Comparison of ENCODE assay signal across 1 cellular context in genomic region chr20:51542894-51543788, GRCh38.
TF ChIP-seq lines count a peak whose summit lies in the region.

No MANE protein-coding gene starts in this region.

TF ChIP-seq in HepG2, 621 proteins besides CTCF, POLR2A, EP300 and RAD21 (continued from another document and continues in another):
- TF ChIP-seq ZBTB26 (CRISPR knock-in tag; IDR thresholded peaks at IDR 0.05; ENCODE audit: borderline replicate concordance) (no peak), MTA1 (CRISPR knock-in tag; IDR thresholded peaks at IDR 0.05; ENCODE audit: borderline replicate concordance) (no peak; the same call in 1 of the 2 replicates), DNMT1 (CRISPR knock-in tag; IDR thresholded peaks at IDR 0.05) (0 out of 2 replicates have a peak, but pooled peaks have one; percentile 46), ZNF512B (CRISPR knock-in tag; IDR thresholded peaks at IDR 0.05; ENCODE audit: borderline replicate concordance) (no peak), HOMEZ (CRISPR knock-in tag; IDR thresholded peaks at IDR 0.05; ENCODE audit: low read depth) (no peak), SNAPC5 (CRISPR knock-in tag; IDR thresholded peaks at IDR 0.05; ENCODE audit: borderline replicate concordance) (no peak), FOSL1 (CRISPR knock-in tag; IDR thresholded peaks at IDR 0.05; ENCODE audit: borderline replicate concordance) (no peak), NCOA5 (CRISPR knock-in tag; IDR thresholded peaks at IDR 0.05) (no peak), ARID5B (CRISPR knock-in tag; IDR thresholded peaks at IDR 0.05) (no peak), FOXO1 (CRISPR knock-in tag; IDR thresholded peaks at IDR 0.05) (no peak), PCBP1 (IDR thresholded peaks at IDR 0.05; ENCODE audit: borderline replicate concordance, low read depth, low read length) (no peak), SIX4 (CRISPR knock-in tag; IDR thresholded peaks at IDR 0.05) (no peak), YEATS4 (CRISPR knock-in tag; IDR thresholded peaks at IDR 0.05; ENCODE audit: borderline replicate concordance) (no peak), REST (IDR thresholded peaks at IDR 0.05; ENCODE audit: borderline replicate concordance in 1 of 2, low read depth in 1 of 2, low read length in 2 of 2) (no peak), ZC3H13 (CRISPR knock-in tag; IDR thresholded peaks at IDR 0.05) (no peak), ZNF235 (CRISPR knock-in tag; IDR thresholded peaks at IDR 0.05; ENCODE audit: borderline replicate concordance) (0 out of 2 replicates have a peak, but pooled peaks have one; percentile 9), HOXA7 (CRISPR knock-in tag; IDR thresholded peaks at IDR 0.05) (no peak), ZNF7 (CRISPR knock-in tag; IDR thresholded peaks at IDR 0.05) (no peak), SOX6 (IDR thresholded peaks at IDR 0.05) (no peak), SOX6 (CRISPR knock-in tag; IDR thresholded peaks at IDR 0.05) (no peak), ZNF121 (CRISPR knock-in tag; IDR thresholded peaks at IDR 0.05) (peak; percentile 98), IRF9 (CRISPR knock-in tag; IDR thresholded peaks at IDR 0.05; ENCODE audit: borderline replicate concordance) (no peak; the same call in 1 of the 2 replicates), PTBP1 (IDR thresholded peaks at IDR 0.05; ENCODE audit: low read depth, low read length, poor library complexity, severe bottlenecking) (peak; percentile 40), ZBTB7A (CRISPR knock-in tag; IDR thresholded peaks at IDR 0.05) (no peak), ZFP37 (CRISPR knock-in tag; IDR thresholded peaks at IDR 0.05; ENCODE audit: borderline replicate concordance) (no peak), ZNF160 (CRISPR knock-in tag; IDR thresholded peaks at IDR 0.05) (no peak), MXD3 (CRISPR knock-in tag; IDR thresholded peaks at IDR 0.05) (0 out of 2 replicates have a peak, but pooled peaks have one; percentile 9), RORA (CRISPR knock-in tag; IDR thresholded peaks at IDR 0.05) (no peak), HNRNPL (IDR thresholded peaks at IDR 0.05; ENCODE audit: low read depth, low read length) (0 out of 2 replicates have a peak, but pooled peaks have one; percentile 60), ZNF253 (CRISPR knock-in tag; IDR thresholded peaks at IDR 0.05; ENCODE audit: borderline replicate concordance) (no peak), HIC2 (CRISPR knock-in tag; IDR thresholded peaks at IDR 0.05; ENCODE audit: low read depth) (peak; percentile 34; the same call in 1 of the 2 replicates), ZUFSP (CRISPR knock-in tag; IDR thresholded peaks at IDR 0.05; ENCODE audit: borderline replicate concordance) (no peak), JARID2 (CRISPR knock-in tag; IDR thresholded peaks at IDR 0.05; ENCODE audit: insufficient replicate concordance) (no peak), MIER2 (CRISPR knock-in tag; IDR thresholded peaks at IDR 0.05) (no peak), EED (CRISPR knock-in tag; IDR thresholded peaks at IDR 0.05) (no peak), ZNF709 (CRISPR knock-in tag; IDR thresholded peaks at IDR 0.05) (no peak; the same call in 1 of the 2 replicates), ZNF362 (CRISPR knock-in tag; IDR thresholded peaks at IDR 0.05; ENCODE audit: borderline replicate concordance) (no peak)
